ENCODE assay signal across 10 cellular contexts in genomic region chr5:168123853-168124528, GRCh38.
DNase-seq lines count a peak whose midpoint lies in the region; ATAC-seq and TF ChIP-seq lines count a peak whose summit lies in the region.
"Had no signal": no experiment of that assay in that cellular context is flagged by ENCODE, and none has a peak within 500 bp of the region (broad histone marks: within the 10 kb centered on the region; RNA-seq: fewer than 3 reads in every experiment).

No MANE protein-coding gene starts in this region.

- H3K4me1 Mint-ChIP-seq in stimulated activated naive B cell treated with anti-CD40 and anti-IgM and Interleukin-4, amounts not matched to agents 10 μg/mL and 1 μg/mL and 100 μg/mL, for 72 hours, result peaks cover 0 to 4% of the 10 kb centered on the region in 2 donors
- no peaks in the 10 kb centered on the region for H3K4me1 Mint-ChIP-seq in mesothelial cell of epicardium
- H3K4me1 Mint-ChIP-seq: activated naive CD4-positive, alpha-beta T cell treated with anti-CD3 and anti-CD28 coated beads, Interleukin-2, amount 50 U/mL, for 24 hours had no signal

- ATAC-seq in activated naive CD4-positive, alpha-beta T cell treated with anti-CD3 and anti-CD28 coated beads, Interleukin-2, amount 50 U/mL, for 72 hours, result peak; percentile 69 to 71
- ATAC-seq in GM21786 (IDR thresholded peaks at IDR 0.05; ENCODE audit: unreplicated experiment), result peak; percentile 94
- peak; percentile 88 for ATAC-seq in HG03439 (IDR thresholded peaks at IDR 0.05; ENCODE audit: unreplicated experiment)
- ATAC-seq in stimulated activated naive B cell treated with anti-CD40 and anti-IgM and Interleukin-4, amounts not matched to agents 10 μg/mL and 1 μg/mL and 100 μg/mL, for 72 hours (replicated peaks), result peak; percentile 49 to 59

- H3K27ac Mint-ChIP-seq in activated naive CD4-positive, alpha-beta T cell treated with anti-CD3 and anti-CD28 coated beads, Interleukin-2, amount 50 U/mL, for 72 hours, result peak overlapping the region in 1 of 2 donors; percentile 30
- H3K27ac Mint-ChIP-seq in stimulated activated naive B cell treated with anti-CD40 and anti-IgM and Interleukin-4, amounts not matched to agents 10 μg/mL and 1 μg/mL and 100 μg/mL, for 72 hours, result no peak overlapping the region
- H3K27ac Mint-ChIP-seq in mesothelial cell of epicardium, result no peak overlapping the region
- H3K27ac Mint-ChIP-seq: activated naive CD4-positive, alpha-beta T cell treated with anti-CD3 and anti-CD28 coated beads, Interleukin-2, amount 50 U/mL, for 24 hours had no signal

- no peak for DNase-seq in activated naive CD4-positive, alpha-beta T cell treated with anti-CD3 and anti-CD28 coated beads, Interleukin-2, amount 50 U/mL, for 72 hours (ENCODE audit: low spot score in 2 of 2)
- DNase-seq in activated naive CD4-positive, alpha-beta T cell treated with Interleukin-2 at 50 U/mL for 16 hours, result no peak
- no peak for DNase-seq in stimulated activated naive B cell treated with anti-CD40 and anti-IgM and Interleukin-4, amounts not matched to agents 10 μg/mL and 1 μg/mL and 100 μg/mL, for 72 hours
- no peak for DNase-seq in GDM1 (lab: John Stamatoyannopoulos, UW)
- DNase-seq in mesothelial cell of epicardium (ENCODE audit: low spot score in 2 of 2, unreplicated experiment in 2 of 2), result no peak
- no peak for DNase-seq in SKM-1 treated with dmso at 0.1 percent for 144 hours (lab: John Stamatoyannopoulos, UW; ENCODE audit: unreplicated experiment)
- DNase-seq: nucleus accumbens had no signal

- H3K4me3 Mint-ChIP-seq in stimulated activated naive B cell treated with anti-CD40 and anti-IgM and Interleukin-4, amounts not matched to agents 10 μg/mL and 1 μg/mL and 100 μg/mL, for 72 hours, result no peak overlapping the region
- H3K4me3 Mint-ChIP-seq in mesothelial cell of epicardium, result no peak overlapping the region
- H3K4me3 Mint-ChIP-seq: activated naive CD4-positive, alpha-beta T cell treated with anti-CD3 and anti-CD28 coated beads, Interleukin-2, amount 50 U/mL, for 24 hours had no signal

- no peaks in the 10 kb centered on the region for H3K27me3 Mint-ChIP-seq in stimulated activated naive B cell treated with anti-CD40 and anti-IgM and Interleukin-4, amounts not matched to agents 10 μg/mL and 1 μg/mL and 100 μg/mL, for 72 hours
- H3K27me3 Mint-ChIP-seq in mesothelial cell of epicardium (ENCODE audit: low read depth), result no peaks in the 10 kb centered on the region
- H3K27me3 Mint-ChIP-seq: activated naive CD4-positive, alpha-beta T cell treated with anti-CD3 and anti-CD28 coated beads, Interleukin-2, amount 50 U/mL, for 24 hours had no signal

- peaks cover 0 to 6% of the 10 kb centered on the region in 2 donors for H3K36me3 Mint-ChIP-seq in activated naive CD4-positive, alpha-beta T cell treated with anti-CD3 and anti-CD28 coated beads, Interleukin-2, amount 50 U/mL, for 72 hours
- H3K36me3 Mint-ChIP-seq in stimulated activated naive B cell treated with anti-CD40 and anti-IgM and Interleukin-4, amounts not matched to agents 10 μg/mL and 1 μg/mL and 100 μg/mL, for 72 hours, result no peaks in the 10 kb centered on the region
- no peaks in the 10 kb centered on the region for H3K36me3 Mint-ChIP-seq in mesothelial cell of epicardium
- H3K36me3 Mint-ChIP-seq: activated naive CD4-positive, alpha-beta T cell treated with anti-CD3 and anti-CD28 coated beads, Interleukin-2, amount 50 U/mL, for 24 hours had no signal

- TF ChIP-seq CTCF in mesothelial cell of epicardium (IDR thresholded peaks at IDR 0.05; ENCODE audit: unreplicated experiment), result no peak

- H3K9me3 Mint-ChIP-seq in activated naive CD4-positive, alpha-beta T cell treated with anti-CD3 and anti-CD28 coated beads, Interleukin-2, amount 50 U/mL, for 72 hours, result no peaks in the 10 kb centered on the region
- no peaks in the 10 kb centered on the region for H3K9me3 Mint-ChIP-seq in stimulated activated naive B cell treated with anti-CD40 and anti-IgM and Interleukin-4, amounts not matched to agents 10 μg/mL and 1 μg/mL and 100 μg/mL, for 72 hours
- peaks cover 4% of the 10 kb centered on the region for H3K9me3 Mint-ChIP-seq in mesothelial cell of epicardium
- H3K9me3 Mint-ChIP-seq: activated naive CD4-positive, alpha-beta T cell treated with anti-CD3 and anti-CD28 coated beads, Interleukin-2, amount 50 U/mL, for 24 hours had no signal
